9 cellular contexts compared by ENCODE assay signal in the genomic region with DNA sequence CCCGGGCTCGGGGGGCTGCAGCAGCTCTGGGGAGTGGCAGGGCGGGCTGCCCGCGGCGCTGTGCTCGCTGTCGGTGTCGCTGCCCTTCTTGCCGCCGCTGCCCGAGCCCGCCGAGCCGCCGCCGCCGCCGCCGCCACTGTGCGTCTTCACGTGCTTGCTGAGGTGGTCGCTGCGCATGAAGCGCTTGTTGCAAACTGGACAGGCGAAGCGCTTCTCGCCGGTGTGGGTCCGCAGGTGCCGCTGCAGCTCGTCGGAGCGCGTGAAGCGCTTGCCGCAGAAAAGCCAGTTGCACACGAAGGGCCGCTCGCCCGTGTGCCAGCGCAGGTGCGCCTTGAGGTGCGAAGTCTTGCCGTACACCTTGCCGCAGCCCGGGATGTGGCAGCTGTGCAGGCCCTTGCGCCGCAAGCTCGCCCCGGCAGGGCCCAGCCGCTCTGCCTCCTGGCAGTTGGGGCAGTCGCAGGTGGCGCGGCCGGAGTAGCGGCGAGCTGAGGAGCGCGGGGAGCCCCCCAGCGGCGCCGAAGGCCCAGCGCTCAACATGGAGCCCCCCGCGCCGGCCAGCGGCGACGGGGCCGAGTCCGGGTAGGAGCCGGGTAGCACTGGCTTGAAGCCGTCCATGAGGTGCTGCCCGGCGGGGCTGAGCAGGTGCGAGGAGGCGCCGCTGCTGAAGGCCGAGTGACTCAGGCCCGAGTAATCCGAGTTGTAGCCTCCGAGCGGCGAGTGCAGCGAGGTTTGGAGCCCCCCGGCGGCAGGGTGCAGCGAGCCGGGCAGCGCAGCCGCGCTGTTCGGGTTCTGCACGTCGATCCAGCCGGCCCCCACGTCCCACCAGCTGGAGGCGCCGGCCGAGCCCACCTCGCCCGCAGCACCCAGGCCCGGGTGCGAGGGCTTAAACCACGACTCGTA. TPM values are rescaled to one million over a fixed set of nuclear protein-coding genes. Genes with fewer than 3 reads are reported as not detected.
DNase-seq lines count a peak whose midpoint lies in the region; ATAC-seq, FAIRE-seq and TF ChIP-seq lines count a peak whose summit lies in the region.
"Had no signal": no experiment of that assay in that cellular context is flagged by ENCODE, and none has a peak within 500 bp of the region (broad histone marks: within the 10 kb centered on the region; RNA-seq: fewer than 3 reads in every experiment).

No MANE protein-coding gene starts in this region.

- BruUV-seq in A673 (replicated peaks; lab: Mats Ljungman, UMichigan): no TSS peak
- BruUV-seq in HepG2 (replicated peaks; lab: Mats Ljungman, UMichigan): no TSS peak

- H3K9me3 Mint-ChIP-seq in activated B cell treated with CpG ODN at 0.5 μM for 24 hours (peaks cover 8% of the 10 kb centered on the region), HFFc6 (peaks cover 5% of the 10 kb centered on the region)

- H3K9ac ChIP-seq in HepG2 (ENCODE audit: insufficient read depth, low read depth, low read length): no peak overlapping the region

- in situ Hi-C loops in HepG2 (cut with HindIII; ENCODE audit: extremely low pct_ligation_motif_present, low pct_unique_long_range_greater_than_20kb): loop anchor here (25.0 kb wide), 1 partner anchor 728 kb away; no protein-coding TSS in a partner anchor

- CTCF ChIA-PET in A673 (lab: Charles Lee) (interaction anchor here (0.6 to 0.9 kb wide), 2 partner anchors 23 to 1679 kb away, joined by 3 to 4 read pairs; no protein-coding TSS in a partner anchor), activated B cell treated with CpG ODN at 0.5 μM for 24 hours (lab: Charles Lee) (no interaction called here), HepG2 (lab: Yijun Ruan, JAX; ENCODE audit: low intra/inter-chr PET ratio, low total read pairs) (no interaction called here)

- H3K4me1 ChIP-seq in A673 (ENCODE audit: insufficient read depth, low read length, poor library complexity, severe bottlenecking) (peaks cover 5% of the 10 kb centered on the region), HepG2 (ENCODE audit: insufficient read depth, low read length) (peaks cover 21% of the 10 kb centered on the region)

- H3K27me3 Mint-ChIP-seq in activated B cell treated with CpG ODN at 0.5 μM for 24 hours (peaks cover 62% of the 10 kb centered on the region), HFFc6 (ENCODE audit: insufficient read depth) (peaks cover 25% of the 10 kb centered on the region)

- H3K9me3 ChIP-seq in A673 (ENCODE audit: low read depth, low read length, poor library complexity, severe bottlenecking) (no peaks in the 10 kb centered on the region), HepG2 (ENCODE audit: low read length) (no peaks in the 10 kb centered on the region)

- H3K4me2 ChIP-seq in HepG2 (ENCODE audit: low read depth, low read length): peak overlapping the region; percentile 57

- no peak for TF ChIP-seq EP300 in HepG2 (IDR thresholded peaks at IDR 0.05; ENCODE audit: low read depth in 2 of 2, low read length in 2 of 2)
- no peak for TF ChIP-seq EP300 in HepG2 (CRISPR knock-in tag; IDR thresholded peaks at IDR 0.05; ENCODE audit: borderline replicate concordance)

- H3K27ac ChIP-seq in A673 (ENCODE audit: low read depth, low read length, poor library complexity, severe bottlenecking) (no peak overlapping the region), HepG2 (ENCODE audit: extremely low read length, insufficient read depth, low read length) (no peak overlapping the region)

- no peaks in the 10 kb centered on the region for H3K36me3 ChIP-seq in A673 (ENCODE audit: insufficient read depth, low read length, poor library complexity, severe bottlenecking)
- H3K36me3 ChIP-seq in HepG2 (replicated peaks in 1 of 2; ENCODE audit: control insufficient read depth in 1 of 2, insufficient read depth in 2 of 2, low read length in 2 of 2): no peaks in the 10 kb centered on the region

- H3K27me3 ChIP-seq in A673 (replicated peaks; ENCODE audit: insufficient read depth, low read depth, low read length, poor library complexity) (peaks cover 100% of the 10 kb centered on the region), HepG2 (ENCODE audit: control insufficient read depth in 1 of 2, insufficient read depth in 2 of 2, low read length in 2 of 2) (peaks cover 3 to 39% of the 10 kb centered on the region in 2 experiments)

- no peaks in the 10 kb centered on the region for H3K36me3 Mint-ChIP-seq in activated B cell treated with CpG ODN at 0.5 μM for 24 hours (ENCODE audit: low read depth)
- H3K36me3 Mint-ChIP-seq in HFFc6 (ENCODE audit: low read depth): no peaks in the 10 kb centered on the region
- H3K36me3 Mint-ChIP-seq: T-cell had no signal

- no peaks in the 10 kb centered on the region for H3K79me2 ChIP-seq in HepG2 (ENCODE audit: insufficient read depth, low read length)

- ATAC-seq in GM19463 (IDR thresholded peaks at IDR 0.05; ENCODE audit: unreplicated experiment): peak; percentile 34
- no peak for ATAC-seq in activated B cell treated with CpG ODN at 0.5 μM for 24 hours (ENCODE audit: low read depth)
- peak; percentile 86 for ATAC-seq in HepG2
- ATAC-seq in GM18502 (IDR thresholded peaks at IDR 0.05; ENCODE audit: poor library complexity, unreplicated experiment): no peak

- peak overlapping the region; percentile 21 for H3K4me3 ChIP-seq in A673 (ENCODE audit: low read depth, low read length, poor library complexity, severe bottlenecking)
- peak overlapping the region; percentile 17 to 68 (median 47); a peak in 3 of 6 replicates for H3K4me3 ChIP-seq in HepG2 (replicated peaks in 1 of 3; ENCODE audit: insufficient read depth in 1 of 3, low read depth in 2 of 3, low read length in 3 of 3)

- 97% methylated on average over 38 of the region's 107 CpGs for WGBS in HepG2 (ENCODE audit: low lambda C conversion rate)

- no peaks in the 10 kb centered on the region for H4K20me1 ChIP-seq in HepG2 (ENCODE audit: insufficient read depth, low read length)

- 0 out of 2 replicates have a peak, but pooled peaks have one; percentile 39 for TF ChIP-seq RAD21 in HepG2 (CRISPR knock-in tag; IDR thresholded peaks at IDR 0.05)

- intact Hi-C loops in A673 (cut with micrococcal nuclease; ENCODE audit: unreplicated experiment): loop anchor here (10.0 kb wide), 2 partner anchors 1220 to 1300 kb away; no protein-coding TSS in a partner anchor
- intact Hi-C loops in activated B cell treated with CpG ODN at 0.5 μM for 24 hours (cut with micrococcal nuclease): loop anchor here (5.0 kb wide), 1 partner anchor 1667 kb away; a partner anchor contains a TSS
- intact Hi-C loops in HepG2 (cut with micrococcal nuclease; ENCODE audit: unreplicated experiment): loop anchor here (10.0 kb wide), 1 partner anchor 650 kb away; no protein-coding TSS in a partner anchor

- H3K4me3 Mint-ChIP-seq in activated B cell treated with CpG ODN at 0.5 μM for 24 hours: peak overlapping the region; percentile 28
- no peak overlapping the region for H3K4me3 Mint-ChIP-seq in HFFc6

- FAIRE-seq in HepG2 (lab: Jason Lieb, UNC): no peak

- DNase-seq in A673 (ENCODE audit: low spot score) (no peak), activated B cell treated with CpG ODN at 0.5 μM for 24 hours (no peak), HepG2 (ENCODE audit: low spot score) (no peak), HFFc6 (no peak), hepatic stellate cell (ENCODE audit: low spot score) (no peak), NCI-H128 (lab: John Stamatoyannopoulos, UW; ENCODE audit: unreplicated experiment) (no peak)
- DNase-seq: T-cell had no signal

- no peak overlapping the region for H3K27ac Mint-ChIP-seq in activated B cell treated with CpG ODN at 0.5 μM for 24 hours
- no peak overlapping the region for H3K27ac Mint-ChIP-seq in HFFc6
- H3K27ac Mint-ChIP-seq: T-cell had no signal

- no peak overlapping the region for H2AFZ ChIP-seq in HepG2 (ENCODE audit: low read length)

- H3K4me1 Mint-ChIP-seq in activated B cell treated with CpG ODN at 0.5 μM for 24 hours (peaks cover 21% of the 10 kb centered on the region), HFFc6 (ENCODE audit: low read depth) (peaks cover 5% of the 10 kb centered on the region)

- TF ChIP-seq POLR2A in HepG2 (IDR thresholded peaks at IDR 0.05; ENCODE audit: insufficient read depth in 1 of 2, low read depth in 2 of 2, low read length in 2 of 2): no peak

- TF ChIP-seq CTCF in A673 (conservative IDR thresholded peaks at IDR 0.05; ENCODE audit: low read depth, low read length) (0 out of 2 replicates have a peak, but pooled peaks have one; percentile 10), activated B cell treated with CpG ODN at 0.5 μM for 24 hours (IDR thresholded peaks at IDR 0.05) (no peak), HepG2 (CRISPR knock-in tag; IDR thresholded peaks at IDR 0.05) (peak; percentile 49), HFFc6 (IDR thresholded peaks at IDR 0.05) (no peak)

- POLR2A ChIA-PET in A673 (lab: Charles Lee; ENCODE audit: low non-redundant PET) (no interaction called here), activated B cell treated with CpG ODN at 0.5 μM for 24 hours (lab: Charles Lee) (interaction anchor here (0.7 kb wide), 1 partner anchor 1689 kb away, joined by 3 read pairs; no protein-coding TSS in a partner anchor), HepG2 (lab: Yijun Ruan, JAX) (no interaction called here)

TF ChIP-seq in HepG2, 621 proteins besides CTCF, POLR2A, EP300 and RAD21 (continues in another document):
- TF ChIP-seq FOSL2 (CRISPR knock-in tag; IDR thresholded peaks at IDR 0.05): peak; percentile 88

RNA-seq across cellular contexts. Expression of a gene that starts 2.1 kb away (rescaled TPM):
- total RNA-seq in A673 (2021) (not detected in 2 replicates), activated B cell treated with CpG ODN at 0.5 μM for 24 hours (not detected in 2 replicates), HepG2 (2016; rRNA removed; fragmentation: Illumina TruSeq; extraction: Trizol) (not detected in 2 replicates)
- not detected in 2 replicates for total RNA-seq in HepG2 (2016; cell fraction: cytosol; rRNA removed; fragmentation: Illumina TruSeq; extraction: Trizol; ENCODE audit: low read depth)
- total RNA-seq in HepG2 (2016; cell fraction: insoluble cytoplasmic fraction; rRNA removed; fragmentation: Illumina TruSeq; extraction: Trizol): not detected in 2 replicates
- not detected in 2 replicates for total RNA-seq in HepG2 (2016; cell fraction: membrane; rRNA removed; fragmentation: Illumina TruSeq; extraction: Trizol)
- total RNA-seq in HepG2 (2016; cell fraction: nucleus; rRNA removed; fragmentation: Illumina TruSeq; extraction: Trizol): not detected in 2 replicates
- not detected in 2 replicates for polyA plus RNA-seq in HepG2 (2011; rRNA removed)
- not detected in 2 replicates for polyA plus RNA-seq in HepG2 (2011; cell fraction: cytosol; rRNA removed)
- polyA plus RNA-seq in HepG2 (2011; cell fraction: nucleus; rRNA removed): not detected in 2 replicates
- not detected in 2 replicates for polyA plus RNA-seq in HepG2 (2012)
- not detected in 2 replicates for polyA plus RNA-seq in HepG2 (2016; cell fraction: cytosol; fragmentation: Illumina TruSeq; extraction: Trizol; ENCODE audit: low read depth)
- polyA plus RNA-seq in HepG2 (2016; cell fraction: insoluble cytoplasmic fraction; fragmentation: Illumina TruSeq; extraction: Trizol; ENCODE audit: low read depth): not detected in 2 replicates
- polyA plus RNA-seq in HepG2 (2016; cell fraction: membrane; fragmentation: Illumina TruSeq; extraction: Trizol; ENCODE audit: low read depth): not detected in 2 replicates
- not detected in 2 replicates for polyA plus RNA-seq in HepG2 (2016; cell fraction: nucleus; fragmentation: Illumina TruSeq; extraction: Trizol; ENCODE audit: insufficient read depth, low read depth)
- not detected in 2 replicates for polyA minus RNA-seq in HepG2 (2011; rRNA and poly(A)+ RNA removed; ENCODE audit: low replicate concordance)
- polyA minus RNA-seq in HepG2 (2011; cell fraction: cytosol; rRNA and poly(A)+ RNA removed): not detected in 2 replicates
- polyA minus RNA-seq in HepG2 (2011; cell fraction: nucleus; rRNA and poly(A)+ RNA removed): not detected in 2 replicates
- not detected for total RNA-seq in HFFc6 (2021; fragmentation: NEBNext Ultra II Directional; extraction: Animal tissue kit (Norgen Biotek cat#: 25700))

Comparison
In these comparisons a context has a peak if more than half of its experiments do, and no peak if none do; other contexts are left out.
1. CTCF ChIP-seq: peak in A673 (single experiment) and HepG2 (single experiment); none in activated B cell treated with CpG ODN at 0.5 μM for 24 hours (single experiment) and HFFc6 (single experiment).
2. ATAC-seq: peak in GM19463 (single experiment) and HepG2 (single experiment); none in activated B cell treated with CpG ODN at 0.5 μM for 24 hours (single experiment) and GM18502 (single experiment).